13 cellular contexts compared by ENCODE assay signal in the genomic region with DNA sequence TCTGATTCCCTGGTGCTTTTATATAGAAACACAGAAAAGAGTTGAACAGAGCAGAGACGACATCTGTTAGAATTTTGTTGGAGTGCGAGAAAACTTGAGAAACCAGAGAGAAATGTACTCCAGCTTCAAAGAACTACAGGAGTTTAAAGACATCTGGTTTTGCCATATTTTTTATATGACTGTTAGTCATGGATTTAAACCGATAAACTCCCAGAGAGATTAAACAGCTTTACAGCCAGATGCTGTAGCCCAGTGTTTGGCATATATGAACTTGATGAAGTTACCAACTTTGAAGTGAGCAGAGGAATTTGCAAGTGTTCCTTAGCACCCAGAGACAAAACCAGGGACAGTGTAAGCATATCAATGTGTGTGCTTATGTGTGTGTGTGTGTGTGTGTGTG.
DNase-seq lines count a peak whose midpoint lies in the region; ATAC-seq and TF ChIP-seq lines count a peak whose summit lies in the region.
"Had no signal": no experiment of that assay in that cellular context is flagged by ENCODE, and none has a peak within 500 bp of the region (broad histone marks: within the 10 kb centered on the region; RNA-seq: fewer than 3 reads in every experiment).

No MANE protein-coding gene starts in this region.

- H3K9me3 ChIP-seq in T-helper 17 cell (ENCODE audit: control insufficient read depth, low read length, poor library complexity, severe bottlenecking), result no peaks in the 10 kb centered on the region
- H3K9me3 ChIP-seq: BLaER1 treated with 17β-estradiol and CSF1 and Interleukin-3, amounts not matched to agents 10 nM and 100 nM had no signal

- no peaks in the 10 kb centered on the region for H3K4me1 Mint-ChIP-seq in T-helper 17 cell
- H3K4me1 Mint-ChIP-seq: CD4-positive, CD25-positive, alpha-beta regulatory T cell; GM23338 had no signal

- H3K27me3 Mint-ChIP-seq in T-helper 17 cell, result no peaks in the 10 kb centered on the region
- H3K27me3 Mint-ChIP-seq: CD4-positive, CD25-positive, alpha-beta regulatory T cell had no signal

- H3K27ac Mint-ChIP-seq in T-helper 17 cell, result no peak overlapping the region
- H3K27ac Mint-ChIP-seq: CD4-positive, CD25-positive, alpha-beta regulatory T cell; GM23338 had no signal

- no peaks in the 10 kb centered on the region for H3K36me3 Mint-ChIP-seq in T-helper 17 cell (ENCODE audit: low read depth)
- H3K36me3 Mint-ChIP-seq: CD4-positive, CD25-positive, alpha-beta regulatory T cell had no signal

- no peak for ATAC-seq in T-helper 17 cell
- ATAC-seq: GM23338 had no signal

- H3K4me3 Mint-ChIP-seq in T-helper 17 cell, result no peak overlapping the region
- H3K4me3 Mint-ChIP-seq: CD4-positive, CD25-positive, alpha-beta regulatory T cell; GM23338 had no signal

- no peak overlapping the region for H3K4me3 ChIP-seq in fibroblast of mammary gland (ENCODE audit: control insufficient read depth, low read depth, low read length)
- no peak overlapping the region for H3K4me3 ChIP-seq in retinal pigment epithelial cell (ENCODE audit: low read length)
- H3K4me3 ChIP-seq: BLaER1 treated with 17β-estradiol and CSF1 and Interleukin-3, amounts not matched to agents 10 nM and 100 nM; GM23338 had no signal

- DNase-seq in AG08395 (ENCODE audit: low spot score) (peak; percentile 5), NCI-H82 (lab: John Stamatoyannopoulos, UW) (peak; percentile 57), fibroblast of mammary gland (ENCODE audit: low read depth) (peak; percentile 29), retinal pigment epithelial cell (ENCODE audit: low read depth) (peak; percentile 12), T-helper 17 cell (no peak), NCI-H1048 (lab: John Stamatoyannopoulos, UW) (no peak)
- no peak for DNase-seq in stimulated activated naive CD4-positive, alpha-beta T cell (lab: John Stamatoyannopoulos, UW)
- DNase-seq: CD4-positive, CD25-positive, alpha-beta regulatory T cell; DMS79 treated with DMSO at 0.1 percent for 48 hours; EL; H7 had no signal

- TF ChIP-seq CTCF in fibroblast of mammary gland (conservative IDR thresholded peaks at IDR 0.05; ENCODE audit: control insufficient read depth, insufficient read depth, low read depth, low read length), result no peak
- TF ChIP-seq CTCF in retinal pigment epithelial cell (conservative IDR thresholded peaks at IDR 0.05; ENCODE audit: low read depth, low read length), result no peak

Comparison
In these comparisons a context has a peak if more than half of its experiments do, and no peak if none do; other contexts are left out.
1. DNase-seq: peak in AG08395 (single experiment), NCI-H82 (single experiment), fibroblast of mammary gland (single experiment) and retinal pigment epithelial cell (single experiment); none in T-helper 17 cell (0 of 3), stimulated activated naive CD4-positive, alpha-beta T cell (0 of 6) and NCI-H1048 (single experiment).